ENCODE assay signal across 21 cellular contexts in genomic region chr12:62533755-62534107, GRCh38.
DNase-seq lines count a peak whose midpoint lies in the region; ATAC-seq and TF ChIP-seq lines count a peak whose summit lies in the region.
"Had no signal": no experiment of that assay in that cellular context is flagged by ENCODE, and none has a peak within 500 bp of the region (broad histone marks: within the 10 kb centered on the region; RNA-seq: fewer than 3 reads in every experiment).

No MANE protein-coding gene starts in this region.

- ATAC-seq in GM18907 (IDR thresholded peaks at IDR 0.05; ENCODE audit: unreplicated experiment), result peak; percentile 73
- ATAC-seq in HG03342 (IDR thresholded peaks at IDR 0.05; ENCODE audit: unreplicated experiment), result peak; percentile 50
- ATAC-seq in HG03442 (IDR thresholded peaks at IDR 0.05; ENCODE audit: unreplicated experiment), result no peak
- ATAC-seq: left colon had no signal

- POLR2A ChIA-PET in CD4-positive, alpha-beta memory T cell (lab: Charles Lee; ENCODE audit: partially characterized antibody), result no interaction called here

- TF ChIP-seq CTCF in chondrocyte (IDR thresholded peaks at IDR 0.05) (no peak), progenitor cell of endocrine pancreas (IDR thresholded peaks at IDR 0.05; ENCODE audit: unreplicated experiment) (no peak)

- H3K27ac Mint-ChIP-seq in chondrocyte (ENCODE audit: unreplicated experiment) (peak overlapping the region; percentile 81), progenitor cell of endocrine pancreas (peak overlapping the region; percentile 78)
- H3K27ac Mint-ChIP-seq in CD4-positive, alpha-beta memory T cell, result no peak overlapping the region

- peaks cover 27% of the 10 kb centered on the region for H3K36me3 ChIP-seq in CD4-positive, alpha-beta memory T cell (ENCODE audit: insufficient read depth, low read length)
- H3K36me3 ChIP-seq: ovary had no signal

- DNase-seq in chondrocyte (ENCODE audit: low spot score), result no peak
- no peak for DNase-seq in progenitor cell of endocrine pancreas (ENCODE audit: low spot score, unreplicated experiment)
- DNase-seq in CD4-positive, alpha-beta memory T cell, result no peak
- no peak for DNase-seq in AG08396 (ENCODE audit: low spot score)
- DNase-seq in NCI-H2029 treated with DMSO at 0.1 percent for 48 hours (lab: John Stamatoyannopoulos, UW), result no peak
- DNase-seq: activated CD4-positive, alpha-beta T cell treated with anti-CD3 and anti-CD28 coated beads, Interleukin-2, amount 50 U/mL, for 48 hours; activated T-cell treated with anti-CD3 and anti-CD28 coated beads, Interleukin-2, amount 50 U/mL, for 48 hours; central memory CD4-positive, alpha-beta T cell; DMS79 treated with DMSO at 0.1 percent for 48 hours; effector memory CD4-positive, alpha-beta T cell; hippocampal formation; left colon; NCI-H1417 treated with DMSO at 0.1 percent for 48 hours; NCI-H226; ovary had no signal

- no peak overlapping the region for H3K27ac ChIP-seq in CD4-positive, alpha-beta memory T cell (ENCODE audit: low read depth, low read length)
- H3K27ac ChIP-seq: BLaER1 treated with 17β-estradiol and CSF1 and Interleukin-3, amounts not matched to agents 10 nM and 100 nM; ovary; skin epidermis; tibial nerve had no signal

- H3K4me1 ChIP-seq in CD4-positive, alpha-beta memory T cell (ENCODE audit: insufficient read depth, low read length), result no peaks in the 10 kb centered on the region

- CTCF ChIA-PET in CD4-positive, alpha-beta memory T cell (lab: Charles Lee; ENCODE audit: partially characterized antibody), result no interaction called here

- no peaks in the 10 kb centered on the region for H3K27me3 ChIP-seq in CD4-positive, alpha-beta memory T cell (ENCODE audit: insufficient read depth, low read length)
- H3K27me3 ChIP-seq: BLaER1 treated with 17β-estradiol and CSF1 and Interleukin-3, amounts not matched to agents 10 nM and 100 nM; ovary; tibial nerve had no signal

- no peaks in the 10 kb centered on the region for H3K9me3 Mint-ChIP-seq in chondrocyte (ENCODE audit: low read depth)
- no peaks in the 10 kb centered on the region for H3K9me3 Mint-ChIP-seq in progenitor cell of endocrine pancreas (ENCODE audit: low read depth)
- no peaks in the 10 kb centered on the region for H3K9me3 Mint-ChIP-seq in CD4-positive, alpha-beta memory T cell

- H3K4me1 Mint-ChIP-seq in chondrocyte (ENCODE audit: low read depth), result peaks cover 47% of the 10 kb centered on the region
- peaks cover 6% of the 10 kb centered on the region for H3K4me1 Mint-ChIP-seq in progenitor cell of endocrine pancreas (ENCODE audit: low read depth)
- H3K4me1 Mint-ChIP-seq in CD4-positive, alpha-beta memory T cell, result peaks cover 0 to 4% (median 0%) of the 10 kb centered on the region in 4 donors

- H3K4me3 Mint-ChIP-seq in chondrocyte (ENCODE audit: unreplicated experiment) (no peak overlapping the region), progenitor cell of endocrine pancreas (ENCODE audit: low read depth) (no peak overlapping the region)
- H3K4me3 Mint-ChIP-seq in CD4-positive, alpha-beta memory T cell, result no peak overlapping the region

- intact Hi-C loops in CD4-positive, alpha-beta memory T cell (cut with micrococcal nuclease), result no loop called here

- H3K9me3 ChIP-seq in CD4-positive, alpha-beta memory T cell (ENCODE audit: control insufficient read depth in 1 of 2, low read length in 2 of 2), result no peaks in the 10 kb centered on the region
- H3K9me3 ChIP-seq: BLaER1 treated with 17β-estradiol and CSF1 and Interleukin-3, amounts not matched to agents 10 nM and 100 nM; ovary; tibial nerve had no signal

- H3K36me3 Mint-ChIP-seq in chondrocyte (ENCODE audit: low read depth), result peaks cover 11% of the 10 kb centered on the region
- H3K36me3 Mint-ChIP-seq in progenitor cell of endocrine pancreas (ENCODE audit: insufficient read depth), result peaks cover 22% of the 10 kb centered on the region
- peaks cover 54 to 56% of the 10 kb centered on the region in 2 donors for H3K36me3 Mint-ChIP-seq in CD4-positive, alpha-beta memory T cell

- H3K27me3 Mint-ChIP-seq in chondrocyte (ENCODE audit: low read depth), result no peaks in the 10 kb centered on the region
- no peaks in the 10 kb centered on the region for H3K27me3 Mint-ChIP-seq in progenitor cell of endocrine pancreas
- H3K27me3 Mint-ChIP-seq in CD4-positive, alpha-beta memory T cell, result no peaks in the 10 kb centered on the region

- H3K4me3 ChIP-seq in CD4-positive, alpha-beta memory T cell (ENCODE audit: low read length in 2 of 2), result no peak overlapping the region
- H3K4me3 ChIP-seq: BLaER1 treated with 17β-estradiol and CSF1 and Interleukin-3, amounts not matched to agents 10 nM and 100 nM; ovary; skin epidermis; tibial nerve had no signal

Comparison
In these comparisons a context has a peak if more than half of its experiments do, and no peak if none do; other contexts are left out.
1. H3K27ac Mint-ChIP-seq: peak in chondrocyte (single experiment) and progenitor cell of endocrine pancreas (single experiment); none in CD4-positive, alpha-beta memory T cell (0 of 7).